Comparison of ENCODE assay signal across 8 cellular contexts in the genomic region with DNA sequence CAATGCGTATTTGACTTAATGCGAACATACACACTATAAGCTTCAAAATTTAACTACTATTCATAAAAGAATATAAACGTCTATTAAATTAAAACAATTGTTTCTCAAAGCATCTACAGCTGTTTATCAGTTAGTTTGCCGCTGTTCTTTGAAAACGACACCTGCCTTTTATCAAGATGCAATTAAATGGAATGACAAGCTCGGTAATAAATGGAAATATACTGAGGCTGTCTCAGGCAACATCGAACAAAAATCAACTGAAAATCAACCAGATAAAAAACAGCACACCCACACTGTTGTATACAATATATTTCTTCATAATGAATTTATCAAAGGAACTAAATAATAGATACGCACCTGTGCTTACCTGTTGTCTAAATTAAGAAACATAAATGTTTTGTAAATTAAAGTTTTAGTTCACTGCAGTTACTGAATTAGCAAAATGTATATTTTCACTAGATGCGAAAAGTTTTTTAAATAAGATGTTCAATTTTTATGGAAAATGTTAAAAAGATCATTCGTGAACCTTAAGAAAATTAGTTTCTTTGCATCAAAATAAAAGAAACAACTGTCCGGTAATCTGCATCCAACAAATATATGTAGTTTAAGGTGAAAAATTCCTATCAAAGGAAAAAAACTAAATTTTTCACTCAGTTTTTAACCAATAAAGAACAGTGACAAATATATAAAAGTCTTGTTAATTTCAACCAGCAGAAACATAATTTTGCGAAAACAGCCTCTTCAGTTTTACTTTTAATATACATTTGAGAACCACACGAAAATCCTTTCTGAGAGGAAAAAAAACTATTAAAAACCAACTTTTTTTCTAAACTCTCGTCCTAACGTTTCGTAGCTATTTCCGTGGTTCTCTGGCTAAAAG.
A peak's percentile ranks its signal among the peaks of the same experiment; 100 is the strongest.
DNase-seq lines count a peak whose midpoint lies in the region; ATAC-seq and TF ChIP-seq lines count a peak whose summit lies in the region.

No MANE protein-coding gene starts in this region.

- peak overlapping the region; percentile 99 for H3K4me3 Mint-ChIP-seq in T-helper 1 cell treated with Interleukin-12 subunit alpha and Interleukin-12 subunit beta and Interleukin-4 antibody, amounts not matched to agents 30 μg/mL and 1 μg/mL, for 36 hours
- peak overlapping the region; percentile 98 for H3K4me3 Mint-ChIP-seq in WTC11

- peak overlapping the region; percentile 94 for H3K9ac ChIP-seq in iPS-18a (ENCODE audit: low read length)

- H3K27me3 ChIP-seq in iPS-18a (ENCODE audit: control insufficient read depth, insufficient read depth, low read length), result peaks cover 25% of the 10 kb centered on the region

- CTCF ChIA-PET in WTC11 (lab: Charles Lee), result interaction anchor here (0.8 to 4.5 kb wide), 5 partner anchors 78 to 170 kb away, joined by 3 to 41 read pairs (median 3); a partner anchor contains a TSS

- DNase-seq in T-helper 1 cell (no peak), WTC11 (ENCODE audit: low spot score) (no peak), HUDEP-2 (lab: John Stamatoyannopoulos, UW; ENCODE audit: unreplicated experiment in 76 of 76) (no peak)

- H3K27ac ChIP-seq in iPS-18a (ENCODE audit: low read length) (no peak overlapping the region), temporal lobe (ENCODE audit: low read depth, low read length) (peak overlapping the region; percentile 34)

- H3K9me3 Mint-ChIP-seq in T-helper 1 cell treated with Interleukin-12 subunit alpha and Interleukin-12 subunit beta and Interleukin-4 antibody, amounts not matched to agents 30 μg/mL and 1 μg/mL, for 36 hours, result no peaks in the 10 kb centered on the region
- H3K9me3 Mint-ChIP-seq in WTC11, result no peaks in the 10 kb centered on the region

- no peaks in the 10 kb centered on the region for H3K27me3 Mint-ChIP-seq in T-helper 1 cell treated with Interleukin-12 subunit alpha and Interleukin-12 subunit beta and Interleukin-4 antibody, amounts not matched to agents 30 μg/mL and 1 μg/mL, for 36 hours (ENCODE audit: low read depth)
- H3K27me3 Mint-ChIP-seq in WTC11 (ENCODE audit: low read depth), result peaks cover 9% of the 10 kb centered on the region; the same call in 1 of the 2 replicates

- peaks cover 22% of the 10 kb centered on the region for H3K36me3 Mint-ChIP-seq in T-helper 1 cell treated with Interleukin-12 subunit alpha and Interleukin-12 subunit beta and Interleukin-4 antibody, amounts not matched to agents 30 μg/mL and 1 μg/mL, for 36 hours (ENCODE audit: low read depth)
- no peaks in the 10 kb centered on the region for H3K36me3 Mint-ChIP-seq in WTC11

- ATAC-seq in WTC11, result no peak
- no peak for ATAC-seq in HG03565 (IDR thresholded peaks at IDR 0.05; ENCODE audit: unreplicated experiment)
- no peak for ATAC-seq in GM18498 (IDR thresholded peaks at IDR 0.05; ENCODE audit: unreplicated experiment)

- peaks cover 41% of the 10 kb centered on the region for H3K4me1 Mint-ChIP-seq in T-helper 1 cell treated with Interleukin-12 subunit alpha and Interleukin-12 subunit beta and Interleukin-4 antibody, amounts not matched to agents 30 μg/mL and 1 μg/mL, for 36 hours (ENCODE audit: low read depth)
- peaks cover 33% of the 10 kb centered on the region for H3K4me1 Mint-ChIP-seq in WTC11

- TF ChIP-seq CTCF in WTC11 (IDR thresholded peaks at IDR 0.05), result no peak

- peaks cover 27% of the 10 kb centered on the region for H3K4me1 ChIP-seq in iPS-18a (ENCODE audit: control insufficient read depth, low read depth, low read length)

- no peaks in the 10 kb centered on the region for H3K9me3 ChIP-seq in iPS-18a (ENCODE audit: control insufficient read depth, low read depth, low read length)

- POLR2A ChIA-PET in WTC11 (lab: Charles Lee), result interaction anchor here (0.5 to 4.9 kb wide), 4 partner anchors 9 to 103 kb away, joined by 3 to 52 read pairs (median 3); a partner anchor contains a TSS

- H3K4me3 ChIP-seq in iPS-18a (ENCODE audit: low read length), result peak overlapping the region; percentile 79

- H3K27ac Mint-ChIP-seq in T-helper 1 cell treated with Interleukin-12 subunit alpha and Interleukin-12 subunit beta and Interleukin-4 antibody, amounts not matched to agents 30 μg/mL and 1 μg/mL, for 36 hours, result peak overlapping the region; percentile 99
- H3K27ac Mint-ChIP-seq in WTC11, result no peak overlapping the region

- H3K36me3 ChIP-seq in iPS-18a (ENCODE audit: control insufficient read depth, low read depth, low read length), result no peaks in the 10 kb centered on the region

TF ChIP-seq in WTC11, 78 proteins besides CTCF, POLR2A, EP300 and RAD21 (continues in another document):
- TF ChIP-seq CREB1 (CRISPR knock-in tag; IDR thresholded peaks at IDR 0.05), result no peak
- TF ChIP-seq JAZF1 (CRISPR knock-in tag; IDR thresholded peaks at IDR 0.05), result no peak
- TF ChIP-seq, protein P1, sequence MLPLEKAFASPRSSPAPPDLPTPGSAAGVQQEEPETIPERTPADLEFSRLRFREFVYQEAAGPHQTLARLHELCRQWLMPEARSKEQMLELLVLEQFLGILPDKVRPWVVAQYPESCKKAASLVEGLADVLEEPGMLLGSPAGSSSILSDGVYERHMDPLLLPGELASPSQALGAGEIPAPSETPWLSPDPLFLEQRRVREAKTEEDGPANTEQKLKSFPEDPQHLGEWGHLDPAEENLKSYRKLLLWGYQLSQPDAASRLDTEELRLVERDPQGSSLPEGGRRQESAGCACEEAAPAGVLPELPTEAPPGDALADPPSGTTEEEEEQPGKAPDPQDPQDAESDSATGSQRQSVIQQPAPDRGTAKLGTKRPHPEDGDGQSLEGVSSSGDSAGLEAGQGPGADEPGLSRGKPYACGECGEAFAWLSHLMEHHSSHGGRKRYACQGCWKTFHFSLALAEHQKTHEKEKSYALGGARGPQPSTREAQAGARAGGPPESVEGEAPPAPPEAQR (CRISPR knock-in tag; IDR thresholded peaks at IDR 0.05), result no peak
- TF ChIP-seq, protein P2, sequence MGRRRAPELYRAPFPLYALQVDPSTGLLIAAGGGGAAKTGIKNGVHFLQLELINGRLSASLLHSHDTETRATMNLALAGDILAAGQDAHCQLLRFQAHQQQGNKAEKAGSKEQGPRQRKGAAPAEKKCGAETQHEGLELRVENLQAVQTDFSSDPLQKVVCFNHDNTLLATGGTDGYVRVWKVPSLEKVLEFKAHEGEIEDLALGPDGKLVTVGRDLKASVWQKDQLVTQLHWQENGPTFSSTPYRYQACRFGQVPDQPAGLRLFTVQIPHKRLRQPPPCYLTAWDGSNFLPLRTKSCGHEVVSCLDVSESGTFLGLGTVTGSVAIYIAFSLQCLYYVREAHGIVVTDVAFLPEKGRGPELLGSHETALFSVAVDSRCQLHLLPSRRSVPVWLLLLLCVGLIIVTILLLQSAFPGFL (CRISPR knock-in tag; IDR thresholded peaks at IDR 0.05; ENCODE audit: borderline replicate concordance), result no peak
- no peak for TF ChIP-seq OVOL2 (CRISPR knock-in tag; IDR thresholded peaks at IDR 0.05; ENCODE audit: borderline replicate concordance)
- TF ChIP-seq, protein P3, sequence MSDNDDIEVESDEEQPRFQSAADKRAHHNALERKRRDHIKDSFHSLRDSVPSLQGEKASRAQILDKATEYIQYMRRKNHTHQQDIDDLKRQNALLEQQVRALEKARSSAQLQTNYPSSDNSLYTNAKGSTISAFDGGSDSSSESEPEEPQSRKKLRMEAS (CRISPR knock-in tag; IDR thresholded peaks at IDR 0.05), result no peak
- TF ChIP-seq GRHL2 (CRISPR knock-in tag; IDR thresholded peaks at IDR 0.05; ENCODE audit: insufficient replicate concordance, severe bottlenecking), result no peak
- no peak for TF ChIP-seq JUN (CRISPR knock-in tag; IDR thresholded peaks at IDR 0.05)
- TF ChIP-seq ELF4 (CRISPR knock-in tag; IDR thresholded peaks at IDR 0.05; ENCODE audit: low read depth), result no peak
- no peak for TF ChIP-seq CBFB (CRISPR knock-in tag; IDR thresholded peaks at IDR 0.05; ENCODE audit: low read depth)
- no peak for TF ChIP-seq ESRRA (CRISPR knock-in tag; IDR thresholded peaks at IDR 0.05; ENCODE audit: borderline replicate concordance)
- TF ChIP-seq MYBL2 (CRISPR knock-in tag; IDR thresholded peaks at IDR 0.05), result no peak
- TF ChIP-seq SOX15 (CRISPR knock-in tag; IDR thresholded peaks at IDR 0.05), result no peak
- TF ChIP-seq, protein P4, sequence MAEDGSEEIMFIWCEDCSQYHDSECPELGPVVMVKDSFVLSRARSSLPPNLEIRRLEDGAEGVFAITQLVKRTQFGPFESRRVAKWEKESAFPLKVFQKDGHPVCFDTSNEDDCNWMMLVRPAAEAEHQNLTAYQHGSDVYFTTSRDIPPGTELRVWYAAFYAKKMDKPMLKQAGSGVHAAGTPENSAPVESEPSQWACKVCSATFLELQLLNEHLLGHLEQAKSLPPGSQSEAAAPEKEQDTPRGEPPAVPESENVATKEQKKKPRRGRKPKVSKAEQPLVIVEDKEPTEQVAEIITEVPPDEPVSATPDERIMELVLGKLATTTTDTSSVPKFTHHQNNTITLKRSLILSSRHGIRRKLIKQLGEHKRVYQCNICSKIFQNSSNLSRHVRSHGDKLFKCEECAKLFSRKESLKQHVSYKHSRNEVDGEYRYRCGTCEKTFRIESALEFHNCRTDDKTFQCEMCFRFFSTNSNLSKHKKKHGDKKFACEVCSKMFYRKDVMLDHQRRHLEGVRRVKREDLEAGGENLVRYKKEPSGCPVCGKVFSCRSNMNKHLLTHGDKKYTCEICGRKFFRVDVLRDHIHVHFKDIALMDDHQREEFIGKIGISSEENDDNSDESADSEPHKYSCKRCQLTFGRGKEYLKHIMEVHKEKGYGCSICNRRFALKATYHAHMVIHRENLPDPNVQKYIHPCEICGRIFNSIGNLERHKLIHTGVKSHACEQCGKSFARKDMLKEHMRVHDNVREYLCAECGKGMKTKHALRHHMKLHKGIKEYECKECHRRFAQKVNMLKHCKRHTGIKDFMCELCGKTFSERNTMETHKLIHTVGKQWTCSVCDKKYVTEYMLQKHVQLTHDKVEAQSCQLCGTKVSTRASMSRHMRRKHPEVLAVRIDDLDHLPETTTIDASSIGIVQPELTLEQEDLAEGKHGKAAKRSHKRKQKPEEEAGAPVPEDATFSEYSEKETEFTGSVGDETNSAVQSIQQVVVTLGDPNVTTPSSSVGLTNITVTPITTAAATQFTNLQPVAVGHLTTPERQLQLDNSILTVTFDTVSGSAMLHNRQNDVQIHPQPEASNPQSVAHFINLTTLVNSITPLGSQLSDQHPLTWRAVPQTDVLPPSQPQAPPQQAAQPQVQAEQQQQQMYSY (CRISPR knock-in tag; IDR thresholded peaks at IDR 0.05), result no peak
- no peak for TF ChIP-seq NFATC4 (CRISPR knock-in tag; IDR thresholded peaks at IDR 0.05)
